In genomic region chr17:78537217-78537860, GRCh38 we compare ENCODE assay signal across 21 cellular contexts. TPM values are rescaled to one million over a fixed set of nuclear protein-coding genes. Genes with fewer than 3 reads are reported as not detected.
"Had no signal": no experiment of that assay in that cellular context is flagged by ENCODE, and none has a peak within 500 bp of the region (broad histone marks: within the 10 kb centered on the region; RNA-seq: fewer than 3 reads in every experiment).

No MANE protein-coding gene starts in this region.

- H3K4me1 Mint-ChIP-seq: activated B cell treated with CpG ODN at 0.5 μM for 24 hours had no signal

- DNase-seq: activated B cell treated with CpG ODN at 0.5 μM for 24 hours; activated CD4-positive, alpha-beta T cell treated with anti-CD3 and anti-CD28 coated beads for 4 hours; activated T-cell treated with anti-CD3 and anti-CD28 coated beads, Interleukin-2, amount 50 U/mL, for 1 hour; effector memory CD4-positive, alpha-beta T cell; foreskin melanocyte; nephron progenitor cell; occipital lobe; stimulated activated CD4-positive, alpha-beta T cell treated with anti-CD3 and anti-CD28 coated beads, Interleukin-2, amount 100 ng/mL, for 48 hours; stomach; testis had no signal

- H3K4me3 ChIP-seq: adrenal gland, cardiac muscle cell, left lung, right atrium auricular region, SK-N-MC, stomach, testis had no signal

- ATAC-seq: left lung had no signal

- H3K9me3 Mint-ChIP-seq: activated B cell treated with CpG ODN at 0.5 μM for 24 hours; activated CD8-positive, alpha-beta T cell treated with anti-CD3 and anti-CD28 coated beads for 36 hours; activated naive CD4-positive, alpha-beta T cell treated with anti-CD3 and anti-CD28 coated beads, Interleukin-2, amount 50 U/mL, for 72 hours; type B pancreatic cell had no signal

- H3K27me3 Mint-ChIP-seq: activated CD8-positive, alpha-beta T cell treated with anti-CD3 and anti-CD28 coated beads for 36 hours; progenitor cell of endocrine pancreas had no signal

- H3K27me3 ChIP-seq: adrenal gland, cardiac muscle cell, left lung, right atrium auricular region, stomach, testis had no signal

- H3K4me3 Mint-ChIP-seq: activated B cell treated with CpG ODN at 0.5 μM for 24 hours; activated CD8-positive, alpha-beta T cell treated with anti-CD3 and anti-CD28 coated beads for 36 hours; nephron progenitor cell; type B pancreatic cell had no signal

- H3K27ac ChIP-seq: adrenal gland, cardiac muscle cell, left lung, right atrium auricular region, SK-N-MC, stomach, testis had no signal

- H3K36me3 Mint-ChIP-seq: activated naive CD4-positive, alpha-beta T cell treated with anti-CD3 and anti-CD28 coated beads, Interleukin-2, amount 50 U/mL, for 72 hours; type B pancreatic cell had no signal

- H3K4me1 ChIP-seq: adrenal gland, right atrium auricular region, testis had no signal

- H3K9me3 ChIP-seq: adrenal gland, left lung, right atrium auricular region, stomach, testis had no signal

- H3K36me3 ChIP-seq: adrenal gland, cardiac muscle cell, left lung, right atrium auricular region, stomach had no signal

- H3K27ac Mint-ChIP-seq: activated B cell treated with CpG ODN at 0.5 μM for 24 hours; activated CD8-positive, alpha-beta T cell treated with anti-CD3 and anti-CD28 coated beads for 36 hours; nephron progenitor cell; progenitor cell of endocrine pancreas; type B pancreatic cell had no signal

RNA-seq across cellular contexts. Expression of gene DNAH17, which starts 39.9 kb away (rescaled TPM):
- total RNA-seq: cardiac muscle cell, fibroblast of lung, myocyte, progenitor cell of endocrine pancreas had no signal
- polyA plus RNA-seq: fibroblast of lung had no signal
